Comparison of ENCODE assay signal across 10 cellular contexts in genomic region chr3:157543491-157544035, GRCh38. TPM values are rescaled to one million over a fixed set of nuclear protein-coding genes. Genes with fewer than 3 reads are reported as not detected.
DNase-seq lines count a peak whose midpoint lies in the region; ATAC-seq and TF ChIP-seq lines count a peak whose summit lies in the region.
"Had no signal": no experiment of that assay in that cellular context is flagged by ENCODE, and none has a peak within 500 bp of the region (broad histone marks: within the 10 kb centered on the region; RNA-seq: fewer than 3 reads in every experiment).

No MANE protein-coding gene starts in this region.

- intact Hi-C loops in uterus (cut with DNase I; ENCODE audit: low total_unique reads): no loop called here
- intact Hi-C loops in CD4-positive, alpha-beta T cell (cut with DNase I, micrococcal nuclease): no loop called here

- 73% methylated on average over 10 of the region's 14 CpGs for WGBS in SK-N-SH (ENCODE audit: low lambda C conversion rate)

- H3K36me3 ChIP-seq in SK-N-SH (replicated peaks in 1 of 2; ENCODE audit: control insufficient read depth in 1 of 2, insufficient read depth in 2 of 2, low read length in 1 of 2) (no peaks in the 10 kb centered on the region), uterus (no peaks in the 10 kb centered on the region)

- peak overlapping the region; percentile 92; the same call in 1 of the 2 replicates for H2AFZ ChIP-seq in SK-N-SH (ENCODE audit: low read depth)

- no peaks in the 10 kb centered on the region for H3K27me3 ChIP-seq in SK-N-SH (ENCODE audit: insufficient read depth)
- no peaks in the 10 kb centered on the region for H3K27me3 ChIP-seq in uterus
- peaks cover 17% of the 10 kb centered on the region for H3K27me3 ChIP-seq in CD4-positive, alpha-beta T cell (ENCODE audit: control insufficient read depth, insufficient read depth, low read length)

- TF ChIP-seq RAD21 in SK-N-SH (IDR thresholded peaks at IDR 0.05; ENCODE audit: low read length): no peak

- H3K4me3 ChIP-seq in SK-N-SH (ENCODE audit: low read depth in 2 of 2, low read length in 1 of 2) (peak overlapping the region; percentile 48 to 57), fibroblast of mammary gland (ENCODE audit: control insufficient read depth, low read depth, low read length) (peak overlapping the region; percentile 61), uterus (peak overlapping the region; percentile 13 to 32)

- H3K9me2 ChIP-seq in SK-N-SH: no peaks in the 10 kb centered on the region

- no peaks in the 10 kb centered on the region for H3K79me2 ChIP-seq in SK-N-SH (ENCODE audit: insufficient read depth)

- peak overlapping the region; percentile 66 for H3K4me2 ChIP-seq in SK-N-SH

- no peaks in the 10 kb centered on the region; a peak in 1 of 4 replicates for H3K4me1 ChIP-seq in SK-N-SH (ENCODE audit: control insufficient read depth in 1 of 2, insufficient read depth in 2 of 2, low read depth in 1 of 2, low read length in 1 of 2)
- peaks cover 0 to 4% of the 10 kb centered on the region in 2 donors for H3K4me1 ChIP-seq in uterus

- no peak for TF ChIP-seq EP300 in SK-N-SH (IDR thresholded peaks at IDR 0.05; ENCODE audit: borderline replicate concordance in 1 of 2, low read depth in 1 of 2, low read length in 1 of 2)

- H3F3A ChIP-seq in SK-N-SH (replicated peaks; ENCODE audit: insufficient read depth): no peaks in the 10 kb centered on the region

- no peaks in the 10 kb centered on the region for H3K36me3 Mint-ChIP-seq in CD4-positive, alpha-beta T cell (ENCODE audit: low read depth)

- H3K9me3 Mint-ChIP-seq in CD4-positive, alpha-beta T cell: peaks cover 9% of the 10 kb centered on the region

- H3K9me3 ChIP-seq in SK-N-SH (no peaks in the 10 kb centered on the region), uterus (no peaks in the 10 kb centered on the region)
- H3K9me3 ChIP-seq in CD4-positive, alpha-beta T cell (ENCODE audit: control insufficient read depth, low read length): peaks cover 5% of the 10 kb centered on the region

- peak overlapping the region; percentile 40; the same call in 1 of the 2 replicates for H3K9ac ChIP-seq in SK-N-SH

- no peak for TF ChIP-seq POLR2A in uterus (IDR thresholded peaks at IDR 0.05)

- POLR2A ChIA-PET in SK-N-SH (lab: Yijun Ruan, JAX): interaction anchor here (1.3 kb wide), 1 partner anchor 63 kb away, joined by 3 read pairs; no protein-coding TSS in a partner anchor
- POLR2A ChIA-PET in CD4-positive, alpha-beta T cell (lab: Charles Lee): no interaction called here

- TF ChIP-seq CTCF in SK-N-SH (IDR thresholded peaks at IDR 0.05): peak; percentile 23; the same call in 1 of the 2 replicates
- no peak for TF ChIP-seq CTCF in fibroblast of mammary gland (conservative IDR thresholded peaks at IDR 0.05; ENCODE audit: control insufficient read depth, insufficient read depth, low read depth, low read length)
- TF ChIP-seq CTCF in uterus (IDR thresholded peaks at IDR 0.05): no peak
- TF ChIP-seq CTCF in CD4-positive, alpha-beta T cell (IDR thresholded peaks at IDR 0.05): no peak

- CTCF ChIA-PET in SK-N-SH (lab: Yijun Ruan, JAX): interaction anchor here (0.7 to 4.7 kb wide), 17 partner anchors 8 to 996 kb away, joined by 3 to 73 read pairs (median 3); partner anchors contain the start of gene VEPH1
- CTCF ChIA-PET in CD4-positive, alpha-beta T cell (lab: Charles Lee): no interaction called here

- H3K4me3 Mint-ChIP-seq in CD4-positive, alpha-beta T cell: no peak overlapping the region
- H3K4me3 Mint-ChIP-seq: activated naive CD4-positive, alpha-beta T cell treated with anti-CD3 and anti-CD28 coated beads for 36 hours had no signal

- H3K27ac ChIP-seq in SK-N-SH (ENCODE audit: low read depth in 2 of 2, low read length in 1 of 2) (no peak overlapping the region), uterus (no peak overlapping the region)
- H3K27ac ChIP-seq in CD4-positive, alpha-beta T cell (ENCODE audit: low read depth, low read length): no peak overlapping the region

- H4K20me1 ChIP-seq in SK-N-SH (ENCODE audit: insufficient read depth): no peaks in the 10 kb centered on the region

- no peak for DNase-seq in SK-N-SH
- peak; percentile 40 for DNase-seq in fibroblast of mammary gland (ENCODE audit: low read depth)
- peak; percentile 55 for DNase-seq in myocyte (ENCODE audit: low read depth)
- DNase-seq in uterus: no peak
- DNase-seq in NCI-H146 (lab: John Stamatoyannopoulos, UW): no peak
- no peak for DNase-seq in activated CD8-positive, alpha-beta memory T cell treated with anti-CD3 and anti-CD28 coated beads, Interleukin-2, amount 50 U/mL, for 48 hours
- no peak for DNase-seq in CD4-positive, alpha-beta T cell
- DNase-seq: activated naive CD4-positive, alpha-beta T cell treated with anti-CD3 and anti-CD28 coated beads for 36 hours; NCI-H446 had no signal

- H3K27me3 Mint-ChIP-seq in CD4-positive, alpha-beta T cell: peaks cover 65% of the 10 kb centered on the region

- no peak overlapping the region for H3K27ac Mint-ChIP-seq in CD4-positive, alpha-beta T cell
- H3K27ac Mint-ChIP-seq: activated naive CD4-positive, alpha-beta T cell treated with anti-CD3 and anti-CD28 coated beads for 36 hours had no signal

- no peak for ATAC-seq in CD4-positive, alpha-beta T cell (ENCODE audit: poor library complexity)

- no peaks in the 10 kb centered on the region for H3K4me1 Mint-ChIP-seq in CD4-positive, alpha-beta T cell (ENCODE audit: low read depth)

TF ChIP-seq in SK-N-SH, 30 proteins besides CTCF, POLR2A, EP300 and RAD21:
- TF ChIP-seq JUND (IDR thresholded peaks at IDR 0.05) (no peak), MXI1 (IDR thresholded peaks at IDR 0.05; ENCODE audit: low read depth, low read length) (no peak), GATA2 (CRISPR knock-in tag; IDR thresholded peaks at IDR 0.05) (no peak), FOXM1 (IDR thresholded peaks at IDR 0.05; ENCODE audit: low read depth) (no peak), RXRA (IDR thresholded peaks at IDR 0.05; ENCODE audit: borderline replicate concordance, low read depth) (no peak), TEAD4 (IDR thresholded peaks at IDR 0.05; ENCODE audit: borderline replicate concordance, insufficient read depth) (no peak), EZH2phosphoT487 (IDR thresholded peaks at IDR 0.05; ENCODE audit: borderline replicate concordance, low read depth) (no peak), CHD2 (IDR thresholded peaks at IDR 0.05; ENCODE audit: low read length, partially characterized antibody) (no peak), YY1 (IDR thresholded peaks at IDR 0.05; ENCODE audit: low read depth) (no peak)
- TF ChIP-seq, protein P1, sequence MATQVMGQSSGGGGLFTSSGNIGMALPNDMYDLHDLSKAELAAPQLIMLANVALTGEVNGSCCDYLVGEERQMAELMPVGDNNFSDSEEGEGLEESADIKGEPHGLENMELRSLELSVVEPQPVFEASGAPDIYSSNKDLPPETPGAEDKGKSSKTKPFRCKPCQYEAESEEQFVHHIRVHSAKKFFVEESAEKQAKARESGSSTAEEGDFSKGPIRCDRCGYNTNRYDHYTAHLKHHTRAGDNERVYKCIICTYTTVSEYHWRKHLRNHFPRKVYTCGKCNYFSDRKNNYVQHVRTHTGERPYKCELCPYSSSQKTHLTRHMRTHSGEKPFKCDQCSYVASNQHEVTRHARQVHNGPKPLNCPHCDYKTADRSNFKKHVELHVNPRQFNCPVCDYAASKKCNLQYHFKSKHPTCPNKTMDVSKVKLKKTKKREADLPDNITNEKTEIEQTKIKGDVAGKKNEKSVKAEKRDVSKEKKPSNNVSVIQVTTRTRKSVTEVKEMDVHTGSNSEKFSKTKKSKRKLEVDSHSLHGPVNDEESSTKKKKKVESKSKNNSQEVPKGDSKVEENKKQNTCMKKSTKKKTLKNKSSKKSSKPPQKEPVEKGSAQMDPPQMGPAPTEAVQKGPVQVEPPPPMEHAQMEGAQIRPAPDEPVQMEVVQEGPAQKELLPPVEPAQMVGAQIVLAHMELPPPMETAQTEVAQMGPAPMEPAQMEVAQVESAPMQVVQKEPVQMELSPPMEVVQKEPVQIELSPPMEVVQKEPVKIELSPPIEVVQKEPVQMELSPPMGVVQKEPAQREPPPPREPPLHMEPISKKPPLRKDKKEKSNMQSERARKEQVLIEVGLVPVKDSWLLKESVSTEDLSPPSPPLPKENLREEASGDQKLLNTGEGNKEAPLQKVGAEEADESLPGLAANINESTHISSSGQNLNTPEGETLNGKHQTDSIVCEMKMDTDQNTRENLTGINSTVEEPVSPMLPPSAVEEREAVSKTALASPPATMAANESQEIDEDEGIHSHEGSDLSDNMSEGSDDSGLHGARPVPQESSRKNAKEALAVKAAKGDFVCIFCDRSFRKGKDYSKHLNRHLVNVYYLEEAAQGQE (IDR thresholded peaks at IDR 0.05; ENCODE audit: low read depth, low read length): no peak
- TF ChIP-seq, protein P2, sequence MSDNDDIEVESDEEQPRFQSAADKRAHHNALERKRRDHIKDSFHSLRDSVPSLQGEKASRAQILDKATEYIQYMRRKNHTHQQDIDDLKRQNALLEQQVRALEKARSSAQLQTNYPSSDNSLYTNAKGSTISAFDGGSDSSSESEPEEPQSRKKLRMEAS (IDR thresholded peaks at IDR 0.05; ENCODE audit: low read depth): no peak

RNA-seq across cellular contexts. Expression of gene VEPH1, which starts 40.3 kb away (rescaled TPM):
- polyA plus RNA-seq in SK-N-SH (2012; rRNA removed): 6.0 and 11.3 TPM in 2 replicates
- polyA plus RNA-seq in SK-N-SH (2012; cell fraction: cytosol; rRNA removed): 8.7 and 9.8 TPM in 2 replicates
- polyA plus RNA-seq in SK-N-SH (2012; cell fraction: nucleus; rRNA removed): 6.1 and 11.5 TPM in 2 replicates
- 17.0 and 29.3 TPM in 2 replicates for total RNA-seq in myocyte
- 3.3 TPM for polyA plus RNA-seq in myocyte (2012)
- 10 to 100 TPM in 1 of 4 donors, not detected in 3; 12.2 TPM for total RNA-seq in uterus
- not detected for total RNA-seq in CD4-positive, alpha-beta T cell
- total RNA-seq: activated naive CD4-positive, alpha-beta T cell treated with anti-CD3 and anti-CD28 coated beads for 36 hours; T-helper 2 cell treated with Interferon-gamma antibody and Interleukin-4, amounts not matched to agents 100 ng/mL and 5 ng/mL, for 36 hours had no signal

Comparison
In these comparisons a context has a peak if more than half of its experiments do, and no peak if none do; other contexts are left out.
1. DNase-seq: peak in fibroblast of mammary gland (single experiment) and myocyte (single experiment); none in SK-N-SH (single experiment), uterus (0 of 2), NCI-H146 (single experiment), activated CD8-positive, alpha-beta memory T cell treated with anti-CD3 and anti-CD28 coated beads, Interleukin-2, amount 50 U/mL, for 48 hours (single experiment) and CD4-positive, alpha-beta T cell (0 of 10).
2. Peak in every context shown above with its lines, with median percentiles within 50 percentile points of each other: H3K4me3 ChIP-seq.